1 cellular context compared by ENCODE assay signal in the genomic region with DNA sequence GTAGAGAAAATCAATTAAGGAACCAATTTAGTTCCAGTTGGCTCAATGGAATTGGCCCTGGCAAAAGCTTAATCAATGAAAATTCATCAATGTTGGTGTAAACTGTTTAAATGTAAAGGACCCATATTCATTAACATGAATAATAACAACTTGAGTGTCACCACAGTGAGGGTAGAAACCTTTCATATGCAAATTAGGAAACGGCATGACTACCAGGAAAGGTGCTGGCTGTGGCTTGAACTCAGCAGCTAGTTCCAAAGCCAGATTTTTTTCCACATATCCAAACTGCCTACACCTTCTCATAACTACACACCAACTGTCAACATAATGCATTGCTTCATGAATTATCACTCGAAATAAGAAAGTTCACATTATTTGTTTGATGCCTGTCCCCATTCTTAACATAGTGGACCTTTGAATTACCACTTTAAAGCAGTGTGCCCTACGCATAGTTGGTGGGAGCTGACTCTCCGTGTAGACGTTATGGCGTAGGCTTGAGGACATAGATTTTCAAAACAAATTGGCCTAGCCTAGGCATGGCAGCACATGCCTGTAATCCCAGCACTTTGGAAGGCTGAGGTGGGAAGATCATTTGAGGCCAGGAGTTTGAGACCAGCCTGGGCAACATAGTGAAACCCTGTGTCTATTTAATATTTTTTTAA.
TF ChIP-seq lines count a peak whose summit lies in the region.

No MANE protein-coding gene starts in this region.

TF ChIP-seq in H1, 55 proteins besides CTCF, POLR2A, EP300 and RAD21:
- TF ChIP-seq EZH2 (IDR thresholded peaks at IDR 0.05; ENCODE audit: low read depth, low read length, severe bottlenecking) (no peak), POU5F1 (IDR thresholded peaks at IDR 0.05; ENCODE audit: low read depth, low read length) (0 out of 2 replicates have a peak, but pooled peaks have one; percentile 41)
- TF ChIP-seq, protein P1, sequence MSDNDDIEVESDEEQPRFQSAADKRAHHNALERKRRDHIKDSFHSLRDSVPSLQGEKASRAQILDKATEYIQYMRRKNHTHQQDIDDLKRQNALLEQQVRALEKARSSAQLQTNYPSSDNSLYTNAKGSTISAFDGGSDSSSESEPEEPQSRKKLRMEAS (IDR thresholded peaks at IDR 0.05), result 0 out of 2 replicates have a peak, but pooled peaks have one; percentile 14
